In genomic region chr5:177610770-177611445, GRCh38 we compare ENCODE assay signal across 32 cellular contexts. TPM values are rescaled to one million over a fixed set of nuclear protein-coding genes. Genes with fewer than 3 reads are reported as not detected.
DNase-seq lines count a peak whose midpoint lies in the region; ATAC-seq and TF ChIP-seq lines count a peak whose summit lies in the region.
"Had no signal": no experiment of that assay in that cellular context is flagged by ENCODE, and none has a peak within 500 bp of the region (broad histone marks: within the 10 kb centered on the region; RNA-seq: fewer than 3 reads in every experiment).

No MANE protein-coding gene starts in this region.

- H3K36me3 ChIP-seq in Karpas-422 (ENCODE audit: insufficient read depth, low read length) (no peaks in the 10 kb centered on the region; the same call in 1 of the 2 replicates), prostate gland (no peaks in the 10 kb centered on the region)
- H3K36me3 ChIP-seq: colonic mucosa, pancreas had no signal

- TF ChIP-seq POLR2A in prostate gland (IDR thresholded peaks at IDR 0.05) = no peak

- no peak for DNase-seq in activated T-cell treated with anti-CD3 and anti-CD28 coated beads, Interleukin-2, amount 50 U/mL, for 24 hours
- no peak for DNase-seq in activated T-cell treated with anti-CD3 and anti-CD28 coated beads, Interleukin-2, amount 50 U/mL, for 1 hour
- peak; percentile 41 for DNase-seq in Karpas-422
- DNase-seq in memory B cell (ENCODE audit: low spot score in 2 of 2) = no peak
- DNase-seq in NCI-H2029 treated with DMSO at 0.1 percent for 48 hours (lab: John Stamatoyannopoulos, UW) = no peak
- DNase-seq in germinal center (ENCODE audit: low spot score) = no peak
- DNase-seq in NCI-H2196 (lab: John Stamatoyannopoulos, UW; ENCODE audit: unreplicated experiment) = no peak
- DNase-seq in prostate gland (ENCODE audit: low spot score) = no peak
- DNase-seq: activated CD8-positive, alpha-beta T cell treated with anti-CD3 and anti-CD28 coated beads, Interleukin-2, amount 10 ng/mL, durations not matched to agents 7 days and 5 days; activated effector memory CD4-positive, alpha-beta T cell treated with Interleukin-2 at 50 U/mL for 16 hours; activated naive CD8-positive, alpha-beta T cell treated with anti-CD3 and anti-CD28 coated beads for 36 hours; AML-193; aorta; colonic mucosa; effector memory CD4-positive, alpha-beta T cell; heart left ventricle; HFFc6; kidney; NCI-H1092 treated with DMSO at 0.1 percent for 48 hours; NCI-H187 treated with DMSO at 0.1 percent for 48 hours; NCI-H524 treated with DMSO at 0.1 percent for 48 hours; right cardiac atrium; SIG-M5; stimulated activated CD4-positive, alpha-beta T cell treated with anti-CD3 and anti-CD28 coated beads, Interleukin-4, amount 100 ng/mL, for 24 hours; stimulated activated naive CD4-positive, alpha-beta T cell; SW 1271 had no signal

- peak overlapping the region; percentile 45 for H3K27ac Mint-ChIP-seq in activated T-cell treated with anti-CD3 and anti-CD28 coated beads, Interleukin-2, amount 50 U/mL, for 24 hours
- peak overlapping the region; percentile 20 for H3K27ac Mint-ChIP-seq in memory B cell
- H3K27ac Mint-ChIP-seq: activated naive CD8-positive, alpha-beta T cell treated with anti-CD3 and anti-CD28 coated beads for 36 hours; HFFc6; nephron had no signal

- no peak overlapping the region for H2AFZ ChIP-seq in Karpas-422 (ENCODE audit: low read length)

- no peak overlapping the region for H3K4me3 ChIP-seq in Karpas-422 (ENCODE audit: low read length)
- H3K4me3 ChIP-seq in prostate gland = no peak overlapping the region
- H3K4me3 ChIP-seq: A549, cardiac muscle cell, colonic mucosa, heart left ventricle, pancreas, vagina had no signal

- peaks cover 14% of the 10 kb centered on the region for H3K4me1 Mint-ChIP-seq in activated T-cell treated with anti-CD3 and anti-CD28 coated beads, Interleukin-2, amount 50 U/mL, for 24 hours (ENCODE audit: low read depth)
- H3K4me1 Mint-ChIP-seq in memory B cell = peaks cover 11% of the 10 kb centered on the region
- H3K4me1 Mint-ChIP-seq: nephron had no signal

- H3K4me3 Mint-ChIP-seq in activated T-cell treated with anti-CD3 and anti-CD28 coated beads, Interleukin-2, amount 50 U/mL, for 24 hours = no peak overlapping the region
- H3K4me3 Mint-ChIP-seq in memory B cell = no peak overlapping the region
- H3K4me3 Mint-ChIP-seq: activated CD8-positive, alpha-beta T cell treated with anti-CD3 and anti-CD28 coated beads, Interleukin-2, amount 10 ng/mL, durations not matched to agents 7 days and 5 days; activated naive CD8-positive, alpha-beta T cell treated with anti-CD3 and anti-CD28 coated beads for 36 hours; HFFc6; nephron had no signal

- no peaks in the 10 kb centered on the region for H3K79me2 ChIP-seq in Karpas-422 (ENCODE audit: low read length)

- H4K20me1 ChIP-seq in Karpas-422 (ENCODE audit: insufficient read depth, low read depth, low read length) = no peaks in the 10 kb centered on the region

- intact Hi-C loops in prostate gland (cut with DNase I) = no loop called here

- no peak overlapping the region for H3K4me2 ChIP-seq in Karpas-422 (ENCODE audit: low read depth, low read length, poor library complexity, severe bottlenecking)
- H3K4me2 ChIP-seq: A549 had no signal

- H3K27me3 ChIP-seq in Karpas-422 (ENCODE audit: low read length) (no peaks in the 10 kb centered on the region), prostate gland (replicated peaks; ENCODE audit: insufficient read depth) (no peaks in the 10 kb centered on the region)
- H3K27me3 ChIP-seq: cardiac muscle cell, colonic mucosa, heart left ventricle, pancreas, vagina had no signal

- no peaks in the 10 kb centered on the region for H3K9me2 ChIP-seq in Karpas-422 (replicated peaks; ENCODE audit: insufficient read depth, low read length)

- no peaks in the 10 kb centered on the region for H3K27me3 Mint-ChIP-seq in activated T-cell treated with anti-CD3 and anti-CD28 coated beads, Interleukin-2, amount 50 U/mL, for 24 hours
- H3K27me3 Mint-ChIP-seq in memory B cell = no peaks in the 10 kb centered on the region
- H3K27me3 Mint-ChIP-seq: activated naive CD8-positive, alpha-beta T cell treated with anti-CD3 and anti-CD28 coated beads for 36 hours had no signal

- no peaks in the 10 kb centered on the region for H3K9me3 Mint-ChIP-seq in activated T-cell treated with anti-CD3 and anti-CD28 coated beads, Interleukin-2, amount 50 U/mL, for 24 hours
- no peaks in the 10 kb centered on the region for H3K9me3 Mint-ChIP-seq in memory B cell
- H3K9me3 Mint-ChIP-seq: activated naive CD8-positive, alpha-beta T cell treated with anti-CD3 and anti-CD28 coated beads for 36 hours; HFFc6; nephron had no signal

- H3K36me3 Mint-ChIP-seq in activated T-cell treated with anti-CD3 and anti-CD28 coated beads, Interleukin-2, amount 50 U/mL, for 24 hours (ENCODE audit: low read depth) = peaks cover 58% of the 10 kb centered on the region
- H3K36me3 Mint-ChIP-seq in memory B cell = no peaks in the 10 kb centered on the region
- H3K36me3 Mint-ChIP-seq: activated naive CD8-positive, alpha-beta T cell treated with anti-CD3 and anti-CD28 coated beads for 36 hours had no signal

- ATAC-seq in memory B cell (ENCODE audit: low read depth) = no peak
- ATAC-seq: A549; activated CD8-positive, alpha-beta T cell treated with anti-CD3 and anti-CD28 coated beads, Interleukin-2, amount 10 ng/mL, durations not matched to agents 7 days and 5 days; heart left ventricle; Panc1; pancreas; right cardiac atrium had no signal

- H3K4me1 ChIP-seq in Karpas-422 (ENCODE audit: low read length) = no peaks in the 10 kb centered on the region
- H3K4me1 ChIP-seq in prostate gland (replicated peaks) = no peaks in the 10 kb centered on the region
- H3K4me1 ChIP-seq: pancreas had no signal

- no peak for TF ChIP-seq CTCF in prostate gland (IDR thresholded peaks at IDR 0.05)

- no peak overlapping the region for H3K9ac ChIP-seq in Karpas-422 (ENCODE audit: low read length)

- H3K9me3 ChIP-seq in Karpas-422 (ENCODE audit: low read length) = no peaks in the 10 kb centered on the region
- no peaks in the 10 kb centered on the region for H3K9me3 ChIP-seq in prostate gland
- H3K9me3 ChIP-seq: A549, colonic mucosa, heart left ventricle, pancreas, vagina had no signal

- no peak overlapping the region for H3K27ac ChIP-seq in Karpas-422 (ENCODE audit: low read length)
- no peak overlapping the region for H3K27ac ChIP-seq in prostate gland
- H3K27ac ChIP-seq: A549, cardiac muscle cell, colonic mucosa, heart left ventricle, pancreas, vagina had no signal

- WGBS in prostate gland = 76% methylated on average over 4 of the region's 4 CpGs

RNA-seq across cellular contexts. Expression of gene B4GALT7, which starts 11.0 kb away (rescaled TPM):
- 24.8 and 42.2 TPM in 2 replicates for total RNA-seq in Karpas-422 (2014; rRNA removed; shearing (Covaris generic); ENCODE audit: low replicate concordance)
- 10 to 100 TPM; 41.6 to 66.2 TPM for total RNA-seq in prostate gland

RNA-seq across cellular contexts. Expression of gene TMED9, which starts 18.9 kb away (rescaled TPM):
- 33.2 and 69.3 TPM in 2 replicates for total RNA-seq in Karpas-422 (2014; rRNA removed; shearing (Covaris generic); ENCODE audit: low replicate concordance)
- total RNA-seq in prostate gland = 100 to 1,000 TPM; 136 to 176 TPM

RNA-seq across cellular contexts. Expression of gene FAM193B, which starts 56.5 kb away (rescaled TPM):
- 48.3 and 59.6 TPM in 2 replicates for total RNA-seq in Karpas-422 (2014; rRNA removed; shearing (Covaris generic); ENCODE audit: low replicate concordance)
- 100 to 1,000 TPM in 1 of 2 donors, 10 to 100 TPM in 1; 59.6 to 112 TPM for total RNA-seq in prostate gland
